In the genomic region with DNA sequence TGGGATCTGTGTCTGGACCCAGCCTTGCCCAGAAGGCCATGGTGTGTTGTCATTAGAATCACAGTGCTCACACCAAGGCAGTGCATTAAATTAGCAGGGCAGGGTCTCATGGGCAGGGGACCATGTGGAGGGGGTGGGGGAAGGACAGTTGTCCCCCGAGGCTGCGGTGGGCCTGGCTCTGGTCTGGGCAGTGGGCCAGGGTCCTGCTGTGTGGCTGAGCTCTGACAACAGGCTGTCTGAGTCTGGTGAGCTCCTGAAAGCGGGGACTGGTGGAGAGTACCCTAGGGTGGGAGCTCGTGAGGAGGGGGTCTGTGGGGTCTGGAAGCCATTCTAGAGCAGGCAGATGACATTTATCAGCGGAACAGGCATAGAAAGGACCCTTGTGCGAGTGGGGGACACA, we compare ENCODE assay signal across 17 cellular contexts. TPM values are rescaled to one million over a fixed set of nuclear protein-coding genes. Genes with fewer than 3 reads are reported as not detected.
DNase-seq lines count a peak whose midpoint lies in the region; ATAC-seq and TF ChIP-seq lines count a peak whose summit lies in the region.
"Not testable (repeated sequence)": the region's sequence is repeated elsewhere in the genome, so short reads cannot be mapped to it uniquely, and the experiment has no call there.
"Had no signal": no experiment of that assay in that cellular context is flagged by ENCODE, and none has a peak within 500 bp of the region (broad histone marks: within the 10 kb centered on the region; RNA-seq: fewer than 3 reads in every experiment).

No MANE protein-coding gene starts in this region.

- not testable (repeated sequence) for TF ChIP-seq POLR2A in breast epithelium (IDR thresholded peaks at IDR 0.05)

- 85 to 86% methylated on average over 4 to 6 of the region's 6 CpGs for WGBS in esophagus, 2 donors

- H3K4me1 ChIP-seq in PC-3 (ENCODE audit: insufficient read depth, low read length), result peaks cover 11% of the 10 kb centered on the region; the same call in 1 of the 2 replicates
- not testable (repeated sequence) for H3K4me1 ChIP-seq in SJCRH30; breast epithelium; esophagus (ENCODE audit: control insufficient read depth in 2 of 2, insufficient read depth in 2 of 2, low read length in 1 of 2)

- H3K9ac ChIP-seq in PC-3 (ENCODE audit: low read length), result not testable (repeated sequence)

- not testable (repeated sequence) for ATAC-seq in PC-3

- not testable (repeated sequence) for H3K4me1 Mint-ChIP-seq in osteocyte (ENCODE audit: unreplicated experiment)

- H3K4me3 ChIP-seq in MG63; PC-3 (ENCODE audit: low read length); SJCRH30; breast epithelium; esophagus (ENCODE audit: low read depth in 1 of 2, low read length in 2 of 2): not testable (repeated sequence)

- H3K4me2 ChIP-seq in PC-3 (ENCODE audit: low read length), result not testable (repeated sequence)

- H3K27me3 ChIP-seq in MG63; PC-3 (ENCODE audit: low read length); SJCRH30; breast epithelium; esophagus (ENCODE audit: control insufficient read depth in 1 of 2, insufficient read depth in 2 of 2, low read length in 2 of 2): not testable (repeated sequence)

- not testable (repeated sequence) for H3K27me3 Mint-ChIP-seq in osteocyte (ENCODE audit: unreplicated experiment)

- peak overlapping the region; percentile 32; the same call in 1 of the 2 replicates for H3K27ac ChIP-seq in C4-2B
- peak overlapping the region; percentile 64 for H3K27ac ChIP-seq in PC-3 (ENCODE audit: low read length)
- H3K27ac ChIP-seq in SJCRH30, result not testable (repeated sequence)
- peak overlapping the region; percentile 60 to 81 for H3K27ac ChIP-seq in breast epithelium
- H3K27ac ChIP-seq in esophagus (ENCODE audit: low read depth in 2 of 2, low read length in 1 of 2), result peak overlapping the region; percentile 34 to 82

- intact Hi-C loops in PC-3 (cut with micrococcal nuclease); breast epithelium (cut with DNase I; ENCODE audit: low total_unique reads): not testable (repeated sequence)

- not testable (repeated sequence) for H3F3A ChIP-seq in PC-3 (ENCODE audit: low read length, unreplicated experiment)

- TF ChIP-seq CTCF in C4-2B (conservative IDR thresholded peaks at IDR 0.05); PC-3 (conservative IDR thresholded peaks at IDR 0.05; ENCODE audit: low read depth, low read length); breast epithelium (IDR thresholded peaks at IDR 0.05); osteocyte (IDR thresholded peaks at IDR 0.05): not testable (repeated sequence)

- H3K27ac Mint-ChIP-seq in osteocyte (ENCODE audit: unreplicated experiment), result peak overlapping the region; percentile 38

- CTCF ChIA-PET in PC-3 (lab: Charles Lee), result not testable (repeated sequence)

- not testable (repeated sequence) for H3K4me3 Mint-ChIP-seq in osteocyte (ENCODE audit: unreplicated experiment)

- peak; percentile 41 for DNase-seq in MG63
- not testable (repeated sequence) for DNase-seq in PC-3; breast epithelium (ENCODE audit: low spot score in 2 of 2)
- DNase-seq in SJCRH30, result peak; percentile 35
- DNase-seq in osteocyte (ENCODE audit: extremely low spot score, unreplicated experiment), result peak; percentile 87

- H4K20me1 ChIP-seq in PC-3 (ENCODE audit: low read length), result not testable (repeated sequence)

- POLR2A ChIA-PET in PC-3 (lab: Charles Lee; ENCODE audit: unreplicated experiment), result not testable (repeated sequence)

- H3K9me3 Mint-ChIP-seq in osteocyte (ENCODE audit: unreplicated experiment), result not testable (repeated sequence)

- H3K79me2 ChIP-seq in PC-3 (ENCODE audit: low read length), result not testable (repeated sequence)

- not testable (repeated sequence) for H3K9me3 ChIP-seq in MG63; PC-3 (ENCODE audit: low read length); SJCRH30 (replicated peaks); breast epithelium; esophagus (ENCODE audit: control insufficient read depth in 2 of 2, insufficient read depth in 1 of 2, low read depth in 1 of 2, low read length in 1 of 2)

- H3K36me3 ChIP-seq in MG63; PC-3 (ENCODE audit: low read depth, low read length); SJCRH30; breast epithelium; esophagus (ENCODE audit: control insufficient read depth in 2 of 2, insufficient read depth in 2 of 2, low read length in 1 of 2): not testable (repeated sequence)

- not testable (repeated sequence) for BruUV-seq in PC-3 (replicated peaks; lab: Mats Ljungman, UMichigan)

- H3K36me3 Mint-ChIP-seq in osteocyte (ENCODE audit: unreplicated experiment), result not testable (repeated sequence)

- H2AFZ ChIP-seq in PC-3 (ENCODE audit: low read length), result not testable (repeated sequence)

- not testable (repeated sequence) for H3K9me2 ChIP-seq in PC-3 (replicated peaks; ENCODE audit: low read length)

RNA-seq across cellular contexts. Expression of a gene that starts 2.0 kb away (rescaled TPM):
- total RNA-seq in MG63 (2014; rRNA removed; shearing (Covaris generic); ENCODE audit: low replicate concordance), result 12.0 TPM in 1 of 2 replicates, not detected in the other
- total RNA-seq in PC-3 (2014; rRNA removed) (6.6 and 11.4 TPM in 2 replicates), breast epithelium (not detected), osteocyte (not detected in 2 replicates)
- not detected in 2 replicates for total RNA-seq in SJCRH30 (2014; rRNA removed; shearing (Covaris generic))
- polyA plus RNA-seq in esophagus, result 1,000 to 10,000 TPM in 1 of 2 donors, 100 to 1,000 TPM in 1; 503 to 2,365 TPM
- total RNA-seq: A673; CD4-positive, alpha-beta memory T cell; CD4-positive, CD25-positive, alpha-beta regulatory T cell; CD8-positive, alpha-beta memory T cell; Daoy; G401; GM12878 had no signal
- polyA plus RNA-seq: AG04450; BJ; CD14-positive monocyte; CD4-positive, alpha-beta memory T cell; CD4-positive, CD25-positive, alpha-beta regulatory T cell; CD8-positive, alpha-beta memory T cell; GM12878 had no signal

RNA-seq across cellular contexts. Expression of a gene that starts 49.8 kb away (rescaled TPM):
- total RNA-seq in MG63 (2014; rRNA removed; shearing (Covaris generic); ENCODE audit: low replicate concordance), result 165 and 212 TPM in 2 replicates
- total RNA-seq in PC-3 (2014; rRNA removed) (252 and 259 TPM in 2 replicates), breast epithelium (1,000 to 10,000 TPM in 1 of 3 donors, 100 to 1,000 TPM in 2; 204 to 1,074 (median 288) TPM), osteocyte (not detected in 2 replicates)
- 0.34 and 0.68 TPM in 2 replicates for total RNA-seq in SJCRH30 (2014; rRNA removed; shearing (Covaris generic))
- polyA plus RNA-seq in esophagus, result 100 to 1,000 TPM; 104 to 437 TPM
- total RNA-seq: A673; CD4-positive, alpha-beta memory T cell; CD4-positive, CD25-positive, alpha-beta regulatory T cell; CD8-positive, alpha-beta memory T cell; Daoy; G401 had no signal
- polyA plus RNA-seq: CD14-positive monocyte; CD8-positive, alpha-beta memory T cell had no signal

RNA-seq across cellular contexts. Expression of a gene that starts 59.7 kb away (rescaled TPM):
- total RNA-seq in MG63 (2014; rRNA removed; shearing (Covaris generic); ENCODE audit: low replicate concordance), result 6.2 and 7.6 TPM in 2 replicates
- 0.86 and 2.7 TPM in 2 replicates for total RNA-seq in PC-3 (2014; rRNA removed)
- 38.1 and 55.5 TPM in 2 replicates for total RNA-seq in SJCRH30 (2014; rRNA removed; shearing (Covaris generic))
- total RNA-seq in breast epithelium, result 100 to 1,000 TPM in 1 of 3 donors, 10 to 100 TPM in 2; 52.1 to 255 (median 53.7) TPM
- 10 to 100 TPM; 19.1 to 74.0 TPM for polyA plus RNA-seq in esophagus
- total RNA-seq in osteocyte, result 0.73 TPM in 1 of 2 replicates, not detected in the other
- total RNA-seq: A673; CD4-positive, alpha-beta memory T cell; CD4-positive, CD25-positive, alpha-beta regulatory T cell; CD8-positive, alpha-beta memory T cell had no signal
- polyA plus RNA-seq: CD14-positive monocyte; CD4-positive, alpha-beta memory T cell; CD4-positive, CD25-positive, alpha-beta regulatory T cell; CD8-positive, alpha-beta memory T cell had no signal

Comparison
In these comparisons a context has a peak if more than half of its experiments do, and no peak if none do; other contexts are left out.
1. RNA of a gene that starts 49.8 kb away (total RNA-seq): 204 to 1,074 TPM in breast epithelium, 252 to 259 TPM in PC-3 and 165 to 212 TPM in MG63; not detected in osteocyte and 0.34 to 0.68 TPM in SJCRH30; every median in the first group is over 10 times any median in the second.